Comparison of ENCODE assay signal across 27 cellular contexts in the genomic region with DNA sequence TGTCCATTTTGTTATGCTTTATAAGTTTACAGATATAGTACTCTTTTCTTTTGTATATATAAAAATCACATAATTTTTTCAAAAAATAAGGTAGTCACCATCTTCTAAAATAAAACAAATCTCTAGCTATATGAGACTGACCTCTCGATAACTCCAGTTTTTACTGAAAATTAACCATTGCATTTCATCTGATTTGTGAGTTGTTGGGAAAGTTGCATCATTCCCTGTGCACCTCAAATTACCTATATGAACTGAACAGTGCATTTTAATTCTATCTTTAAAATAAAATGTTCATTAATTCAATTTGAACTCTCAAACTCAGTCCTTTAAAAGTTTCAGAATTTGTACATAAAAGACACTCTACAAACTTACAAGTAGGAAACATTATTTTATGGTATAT.
"Had no signal": no experiment of that assay in that cellular context is flagged by ENCODE, and none has a peak within 500 bp of the region (broad histone marks: within the 10 kb centered on the region; RNA-seq: fewer than 3 reads in every experiment).

No MANE protein-coding gene starts in this region.

- ATAC-seq: effector memory CD8-positive, alpha-beta T cell; esophagus mucosa; foreskin keratinocyte; gastrocnemius medialis; gastroesophageal sphincter; heart left ventricle; heart right ventricle had no signal

- FAIRE-seq: colon, endometrium, endothelial cell of umbilical vein had no signal

- H3K4me1 Mint-ChIP-seq: endodermal cell had no signal

- H3K9me3 Mint-ChIP-seq: dendritic cell treated with granulocyte-macrophage colony-stimulating factor and Interleukin-4, amounts not matched to agents 40 ng/mL and 50 ng/mL, for 4 days; effector memory CD8-positive, alpha-beta T cell; endodermal cell had no signal

- H3K36me3 ChIP-seq: colonic mucosa, esophagus muscularis mucosa, gastrocnemius medialis, gastroesophageal sphincter, heart left ventricle, heart right ventricle had no signal

- H3K27ac Mint-ChIP-seq: dendritic cell treated with granulocyte-macrophage colony-stimulating factor and Interleukin-4, amounts not matched to agents 40 ng/mL and 50 ng/mL, for 4 days; effector memory CD8-positive, alpha-beta T cell; endodermal cell had no signal

- H3K79me2 ChIP-seq: hepatocyte had no signal

- H3K27ac ChIP-seq: colonic mucosa, coronary artery, dorsolateral prefrontal cortex, epithelial cell of prostate, esophagus muscularis mucosa, foreskin keratinocyte, gastrocnemius medialis, gastroesophageal sphincter, heart left ventricle, heart right ventricle, hepatocyte had no signal

- DNase-seq: colonic mucosa; cortex of kidney; dermis blood vessel endothelial cell; dorsolateral prefrontal cortex; effector CD4-positive, alpha-beta T cell; effector CD8-positive, alpha-beta T cell; effector memory CD4-positive, alpha-beta T cell; effector memory CD8-positive, alpha-beta T cell; endodermal cell; foreskin fibroblast; foreskin keratinocyte; foreskin melanocyte; gastrocnemius medialis; glutamatergic neuron; head of caudate nucleus; heart left ventricle; heart right ventricle had no signal

- H2AFZ ChIP-seq: hepatocyte had no signal

- H3K4me3 ChIP-seq: colonic mucosa, coronary artery, dorsolateral prefrontal cortex, esophagus muscularis mucosa, gastrocnemius medialis, gastroesophageal sphincter, heart left ventricle, heart right ventricle, hepatocyte had no signal

- H3K9me3 ChIP-seq: colonic mucosa, esophagus muscularis mucosa, gastrocnemius medialis, gastroesophageal sphincter, heart left ventricle, heart right ventricle had no signal

- H3K27me3 ChIP-seq: colonic mucosa, esophagus muscularis mucosa, foreskin keratinocyte, gastrocnemius medialis, gastroesophageal sphincter, heart left ventricle, hepatocyte had no signal

- H3K27me3 Mint-ChIP-seq: effector memory CD8-positive, alpha-beta T cell had no signal

- H3K4me1 ChIP-seq: colonic mucosa, esophagus muscularis mucosa, foreskin keratinocyte, gastrocnemius medialis, gastroesophageal sphincter, heart left ventricle, heart right ventricle had no signal

- H3K4me2 ChIP-seq: hepatocyte had no signal

- H3K4me3 Mint-ChIP-seq: dendritic cell treated with granulocyte-macrophage colony-stimulating factor and Interleukin-4, amounts not matched to agents 40 ng/mL and 50 ng/mL, for 4 days; effector memory CD8-positive, alpha-beta T cell; endodermal cell had no signal
